In genomic region chr7:151494569-151495284, GRCh38 we compare ENCODE assay signal across 13 cellular contexts. TPM values are rescaled to one million over a fixed set of nuclear protein-coding genes. Genes with fewer than 3 reads are reported as not detected.
DNase-seq lines count a peak whose midpoint lies in the region; ATAC-seq and TF ChIP-seq lines count a peak whose summit lies in the region.
"Had no signal": no experiment of that assay in that cellular context is flagged by ENCODE, and none has a peak within 500 bp of the region (broad histone marks: within the 10 kb centered on the region; RNA-seq: fewer than 3 reads in every experiment).

No MANE protein-coding gene starts in this region.

- H3K27ac ChIP-seq in cardiac muscle cell (peak overlapping the region; percentile 30), urinary bladder (ENCODE audit: low read depth) (peak overlapping the region; percentile 10)

- TF ChIP-seq CTCF in cardiac muscle cell (IDR thresholded peaks at IDR 0.05; ENCODE audit: low read depth, low read length), result no peak

- H3K4me1 ChIP-seq in cardiac muscle cell (ENCODE audit: low read depth), result peaks cover 11% of the 10 kb centered on the region
- peaks cover 3% of the 10 kb centered on the region for H3K4me1 ChIP-seq in urinary bladder (ENCODE audit: insufficient read depth)

- no peaks in the 10 kb centered on the region for H3K27me3 ChIP-seq in cardiac muscle cell
- H3K27me3 ChIP-seq: gastrocnemius medialis had no signal

- no peak for DNase-seq in cardiac muscle cell (ENCODE audit: low read depth in 1 of 2, low spot score in 1 of 2)
- no peak for DNase-seq in left ventricle myocardium superior
- peak; percentile 38 for DNase-seq in astrocyte of the hippocampus (ENCODE audit: low read depth, low spot score)
- peak; percentile 18 for DNase-seq in left kidney (ENCODE audit: low read depth, low spot score)
- no peak for DNase-seq in hepatic stellate cell (ENCODE audit: low spot score)
- DNase-seq in activated CD8-positive, alpha-beta memory T cell treated with anti-CD3 and anti-CD28 coated beads, Interleukin-2, amount 50 U/mL, for 4 hours, result no peak
- no peak for DNase-seq in stimulated activated CD4-positive, alpha-beta T cell treated with anti-CD3 and anti-CD28 coated beads, Interleukin-4, amount 100 ng/mL, for 4 hours
- DNase-seq: activated naive CD8-positive, alpha-beta T cell treated with anti-CD3 and anti-CD28 coated beads, Interleukin-2, amount 10 ng/mL, durations not matched to agents 7 days and 5 days; gastrocnemius medialis; nucleus accumbens had no signal

- H3K4me3 ChIP-seq in cardiac muscle cell (no peak overlapping the region), urinary bladder (ENCODE audit: low read depth, low read length) (no peak overlapping the region)
- H3K4me3 ChIP-seq: gastrocnemius medialis, lung had no signal

- intact Hi-C loops in left ventricle myocardium superior (cut with micrococcal nuclease), result no loop called here

- WGBS in urinary bladder, result 59% methylated on average over 7 of the region's 7 CpGs

- H3K9me3 ChIP-seq in cardiac muscle cell (ENCODE audit: low read depth), result no peaks in the 10 kb centered on the region
- H3K9me3 ChIP-seq: gastrocnemius medialis had no signal

- no peak for ATAC-seq in left ventricle myocardium superior
- ATAC-seq: gastrocnemius medialis had no signal

- peaks cover 2% of the 10 kb centered on the region for H3K36me3 ChIP-seq in cardiac muscle cell
- H3K36me3 ChIP-seq in urinary bladder (ENCODE audit: insufficient read depth), result no peaks in the 10 kb centered on the region

RNA-seq across cellular contexts. Expression of gene RHEB, which starts 25.0 kb away (rescaled TPM):
- 89.8 and 127 TPM in 2 replicates for total RNA-seq in cardiac muscle cell
- polyA plus RNA-seq in cardiac muscle cell, result 157 and 204 TPM in 2 replicates
- total RNA-seq in left ventricle myocardium superior, result 116 TPM
- total RNA-seq in urinary bladder, result 109 TPM
- 109 TPM for polyA plus RNA-seq in urinary bladder

RNA-seq across cellular contexts. Expression of gene CRYGN, which starts 54.8 kb away (rescaled TPM):
- total RNA-seq in cardiac muscle cell (1.0 and 1.3 TPM in 2 replicates), left ventricle myocardium superior (not detected), urinary bladder (0.16 TPM)
- polyA plus RNA-seq in cardiac muscle cell (0.46 and 0.77 TPM in 2 replicates), urinary bladder (0.67 TPM)
- total RNA-seq: gastrocnemius medialis, RPMI7951 had no signal

Comparison
In these comparisons a context has a peak if more than half of its experiments do, and no peak if none do; other contexts are left out.
1. DNase-seq: peak in astrocyte of the hippocampus (single experiment) and left kidney (single experiment); none in cardiac muscle cell (0 of 2), left ventricle myocardium superior (single experiment), hepatic stellate cell (single experiment), activated CD8-positive, alpha-beta memory T cell treated with anti-CD3 and anti-CD28 coated beads, Interleukin-2, amount 50 U/mL, for 4 hours (single experiment) and stimulated activated CD4-positive, alpha-beta T cell treated with anti-CD3 and anti-CD28 coated beads, Interleukin-4, amount 100 ng/mL, for 4 hours (0 of 2).